Comparison of ENCODE assay signal across 2 cellular contexts in the genomic region with DNA sequence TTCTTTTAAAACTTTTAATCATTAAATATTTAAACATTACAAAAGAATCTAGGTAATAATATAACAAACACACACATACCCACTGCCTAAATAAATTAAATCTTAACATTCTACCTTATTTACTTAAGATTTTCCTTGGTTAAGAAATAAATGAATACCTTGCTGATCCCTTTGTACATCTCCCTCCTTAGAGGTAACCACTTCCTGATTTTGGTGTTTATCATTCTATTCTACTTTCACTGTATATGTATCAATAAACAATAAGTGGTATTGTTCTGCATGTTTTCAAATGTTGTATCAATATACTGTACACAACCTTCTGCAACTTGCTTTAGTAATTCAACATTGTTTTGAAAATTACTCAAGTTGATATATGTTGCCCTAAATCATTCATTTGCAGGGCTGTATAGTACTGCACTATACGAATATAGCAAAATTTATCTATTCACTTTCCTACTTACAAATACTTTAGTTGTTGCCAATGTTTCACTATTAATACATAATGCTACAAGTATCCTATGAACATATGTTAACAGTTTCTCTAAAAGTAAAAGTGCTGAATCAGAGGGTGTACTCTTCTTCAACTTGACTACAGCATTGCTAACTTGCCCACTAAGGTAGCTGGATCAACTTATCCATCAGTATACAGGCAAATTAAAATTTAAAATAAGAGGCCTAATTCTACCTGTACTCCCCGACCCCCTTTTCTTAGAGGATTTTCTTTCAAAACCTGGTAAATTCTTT.
TF ChIP-seq lines count a peak whose summit lies in the region.

No MANE protein-coding gene starts in this region.

TF ChIP-seq in GM12891, 5 proteins besides CTCF, POLR2A, EP300 and RAD21:
- peak; percentile 52 for TF ChIP-seq SPI1 (IDR thresholded peaks at IDR 0.05; ENCODE audit: low read depth, low read length)
- TF ChIP-seq PAX5 (IDR thresholded peaks at IDR 0.05; ENCODE audit: insufficient read depth, low read length, severe bottlenecking), result no peak

TF ChIP-seq in K562, 482 proteins besides CTCF, POLR2A, EP300 and RAD21:
- TF ChIP-seq MAFF (IDR thresholded peaks at IDR 0.05; ENCODE audit: low read length) (peak; percentile 28; the same call in 1 of the 2 replicates), MEF2D (tag; conservative IDR thresholded peaks at IDR 0.05; ENCODE audit: low read depth) (no peak), CBX3 (IDR thresholded peaks at IDR 0.05; ENCODE audit: borderline replicate concordance in 1 of 2, low read length in 2 of 2) (no peak), C11orf30 (IDR thresholded peaks at IDR 0.05; ENCODE audit: low read depth) (peak; percentile 83), MAFK (IDR thresholded peaks at IDR 0.05; ENCODE audit: low read length) (0 out of 2 replicates have a peak, but pooled peaks have one; percentile 28), MCM7 (IDR thresholded peaks at IDR 0.05) (no peak), ZNF57 (CRISPR knock-in tag; IDR thresholded peaks at IDR 0.05) (no peak), HDAC6 (IDR thresholded peaks at IDR 0.05; ENCODE audit: low read depth, low read length) (no peak), MAFG (tag; conservative IDR thresholded peaks at IDR 0.05) (peak; percentile 63), ZNF316 (IDR thresholded peaks at IDR 0.05) (peak; percentile 90), SPI1 (IDR thresholded peaks at IDR 0.05; ENCODE audit: borderline replicate concordance, low read depth, low read length) (peak; percentile 37; the same call in 1 of the 2 replicates), NFE2 (IDR thresholded peaks at IDR 0.05; ENCODE audit: low read depth) (peak; percentile 70; the same call in 1 of the 2 replicates)
